Comparison of ENCODE assay signal across 9 cellular contexts in genomic region chr10:31961675-31962074, GRCh38. TPM values are rescaled to one million over a fixed set of nuclear protein-coding genes. Genes with fewer than 3 reads are reported as not detected.
DNase-seq lines count a peak whose midpoint lies in the region; ATAC-seq and TF ChIP-seq lines count a peak whose summit lies in the region.
"Had no signal": no experiment of that assay in that cellular context is flagged by ENCODE, and none has a peak within 500 bp of the region (broad histone marks: within the 10 kb centered on the region; RNA-seq: fewer than 3 reads in every experiment).

No MANE protein-coding gene starts in this region.

- peak overlapping the region; percentile 36 for H3K4me3 Mint-ChIP-seq in Calu3 (ENCODE audit: low read depth, unreplicated experiment)
- no peak overlapping the region for H3K4me3 Mint-ChIP-seq in T-helper 2 cell treated with Interferon-gamma antibody and Interleukin-4, amounts not matched to agents 5 μg/mL and 100 μg/mL, for 36 hours
- H3K4me3 Mint-ChIP-seq in CD4-positive, alpha-beta memory T cell = peak overlapping the region in 2 of 8 donors; percentile 4 to 48

- H3K4me1 Mint-ChIP-seq in Calu3 (ENCODE audit: low read depth, unreplicated experiment) = peaks cover 43% of the 10 kb centered on the region
- H3K4me1 Mint-ChIP-seq in T-helper 2 cell treated with Interferon-gamma antibody and Interleukin-4, amounts not matched to agents 5 μg/mL and 100 μg/mL, for 36 hours (ENCODE audit: low read depth) = peaks cover 18% of the 10 kb centered on the region
- peaks cover 4 to 17% (median 11%) of the 10 kb centered on the region in 4 donors for H3K4me1 Mint-ChIP-seq in CD4-positive, alpha-beta memory T cell

- H3K9me3 Mint-ChIP-seq in Calu3 (ENCODE audit: low read depth, unreplicated experiment) = no peaks in the 10 kb centered on the region
- H3K9me3 Mint-ChIP-seq in T-helper 2 cell treated with Interferon-gamma antibody and Interleukin-4, amounts not matched to agents 5 μg/mL and 100 μg/mL, for 36 hours = no peaks in the 10 kb centered on the region
- H3K9me3 Mint-ChIP-seq in CD4-positive, alpha-beta memory T cell = no peaks in the 10 kb centered on the region

- TF ChIP-seq CTCF in Calu3 (IDR thresholded peaks at IDR 0.05; ENCODE audit: unreplicated experiment) (no peak), left lung (IDR thresholded peaks at IDR 0.05) (no peak)

- H3K36me3 Mint-ChIP-seq in Calu3 (ENCODE audit: insufficient read depth, unreplicated experiment) = no peaks in the 10 kb centered on the region
- H3K36me3 Mint-ChIP-seq in T-helper 2 cell treated with Interferon-gamma antibody and Interleukin-4, amounts not matched to agents 5 μg/mL and 100 μg/mL, for 36 hours (ENCODE audit: low read depth) = no peaks in the 10 kb centered on the region
- no peaks in the 10 kb centered on the region for H3K36me3 Mint-ChIP-seq in CD4-positive, alpha-beta memory T cell

- ATAC-seq in HG02759 (IDR thresholded peaks at IDR 0.05; ENCODE audit: unreplicated experiment) (peak; percentile 94), left lung (peak; percentile 3), HG03280 (IDR thresholded peaks at IDR 0.05; ENCODE audit: unreplicated experiment) (no peak), GM19328 (IDR thresholded peaks at IDR 0.05; ENCODE audit: unreplicated experiment) (no peak)

- H3K27me3 Mint-ChIP-seq in Calu3 (ENCODE audit: unreplicated experiment) = no peaks in the 10 kb centered on the region
- H3K27me3 Mint-ChIP-seq in T-helper 2 cell treated with Interferon-gamma antibody and Interleukin-4, amounts not matched to agents 5 μg/mL and 100 μg/mL, for 36 hours (ENCODE audit: low read depth) = no peaks in the 10 kb centered on the region
- H3K27me3 Mint-ChIP-seq in CD4-positive, alpha-beta memory T cell = no peaks in the 10 kb centered on the region

- H3K4me1 ChIP-seq in left lung = peaks cover 4 to 66% of the 10 kb centered on the region in 2 donors
- no peaks in the 10 kb centered on the region for H3K4me1 ChIP-seq in CD4-positive, alpha-beta memory T cell (ENCODE audit: insufficient read depth, low read length)

- no peak for DNase-seq in Calu3
- DNase-seq in T-helper 2 cell treated with Interferon-gamma antibody and Interleukin-4, amounts not matched to agents 5 μg/mL and 100 μg/mL, for 36 hours (ENCODE audit: low spot score) = peak; percentile 16
- no peak for DNase-seq in left lung
- DNase-seq in stimulated activated CD4-positive, alpha-beta T cell treated with anti-CD3 and anti-CD28 coated beads, Interleukin-4, amount 100 ng/mL, for 24 hours = no peak
- no peak for DNase-seq in CD4-positive, alpha-beta memory T cell
- DNase-seq: stimulated activated CD4-positive, alpha-beta T cell treated with anti-CD3 and anti-CD28 coated beads, Interleukin-2, amount 100 ng/mL, for 48 hours had no signal

- H3K27me3 ChIP-seq in left lung = no peaks in the 10 kb centered on the region
- H3K27me3 ChIP-seq in CD4-positive, alpha-beta memory T cell (ENCODE audit: insufficient read depth, low read length) = no peaks in the 10 kb centered on the region

- no peak overlapping the region for H3K4me3 ChIP-seq in left lung
- H3K4me3 ChIP-seq in CD4-positive, alpha-beta memory T cell (ENCODE audit: low read length in 2 of 2) = no peak overlapping the region

- CTCF ChIA-PET in Calu3 (lab: Charles Lee) = no interaction called here
- CTCF ChIA-PET in CD4-positive, alpha-beta memory T cell (lab: Charles Lee; ENCODE audit: partially characterized antibody) = no interaction called here

- BruUV-seq in Calu3 (replicated peaks; lab: Mats Ljungman, UMichigan) = no TSS peak

- intact Hi-C loops in Calu3 (cut with micrococcal nuclease; ENCODE audit: unreplicated experiment) = no loop called here
- intact Hi-C loops in left lung (cut with DNase I) = no loop called here
- intact Hi-C loops in CD4-positive, alpha-beta memory T cell (cut with micrococcal nuclease) = no loop called here

- POLR2A ChIA-PET in CD4-positive, alpha-beta memory T cell (lab: Charles Lee; ENCODE audit: partially characterized antibody) = no interaction called here

- H3K27ac ChIP-seq in left lung = peak overlapping the region; percentile 41 to 46
- no peak overlapping the region for H3K27ac ChIP-seq in CD4-positive, alpha-beta memory T cell (ENCODE audit: low read depth, low read length)

- H3K36me3 ChIP-seq in left lung = no peaks in the 10 kb centered on the region
- no peaks in the 10 kb centered on the region for H3K36me3 ChIP-seq in CD4-positive, alpha-beta memory T cell (ENCODE audit: insufficient read depth, low read length)

- no peaks in the 10 kb centered on the region for H3K9me3 ChIP-seq in left lung
- no peaks in the 10 kb centered on the region for H3K9me3 ChIP-seq in CD4-positive, alpha-beta memory T cell (ENCODE audit: control insufficient read depth in 1 of 2, low read length in 2 of 2)

- H3K27ac Mint-ChIP-seq in Calu3 (ENCODE audit: unreplicated experiment) = peak overlapping the region; percentile 62
- H3K27ac Mint-ChIP-seq in T-helper 2 cell treated with Interferon-gamma antibody and Interleukin-4, amounts not matched to agents 5 μg/mL and 100 μg/mL, for 36 hours = peak overlapping the region; percentile 18
- no peak overlapping the region for H3K27ac Mint-ChIP-seq in CD4-positive, alpha-beta memory T cell

RNA-seq across cellular contexts. Expression of gene ARHGAP12, which starts 33.0 kb away (rescaled TPM):
- 56.0 and 60.7 TPM in 2 replicates for total RNA-seq in Calu3 (2022)
- total RNA-seq in left lung = 10 to 100 TPM; 25.5 TPM
- 10 to 100 TPM; 30.1 to 31.2 TPM for total RNA-seq in CD4-positive, alpha-beta memory T cell
- 10 to 100 TPM in 1 of 2 donors, 1 to 10 TPM in 1; 9.6 to 13.0 TPM for polyA plus RNA-seq in CD4-positive, alpha-beta memory T cell

Comparison
In these comparisons a context has a peak if more than half of its experiments do, and no peak if none do; other contexts are left out.
1. H3K27ac Mint-ChIP-seq: peak in Calu3 (single experiment) and T-helper 2 cell treated with Interferon-gamma antibody and Interleukin-4, amounts not matched to agents 5 μg/mL and 100 μg/mL, for 36 hours (single experiment); none in CD4-positive, alpha-beta memory T cell (0 of 7).
2. ATAC-seq: peak in HG02759 (single experiment) and left lung (single experiment); none in HG03280 (single experiment) and GM19328 (single experiment).